Comparison of ENCODE assay signal across 18 cellular contexts in genomic region chr22:32693102-32693501, GRCh38.
DNase-seq lines count a peak whose midpoint lies in the region; FAIRE-seq and TF ChIP-seq lines count a peak whose summit lies in the region.
"Had no signal": no experiment of that assay in that cellular context is flagged by ENCODE, and none has a peak within 500 bp of the region (broad histone marks: within the 10 kb centered on the region; RNA-seq: fewer than 3 reads in every experiment).

No MANE protein-coding gene starts in this region.

- no peak overlapping the region for H3K18ac ChIP-seq in trophoblast cell (ENCODE audit: low read length)

- peaks cover 32% of the 10 kb centered on the region for H3K79me1 ChIP-seq in trophoblast cell (ENCODE audit: low read length)

- H3K27ac ChIP-seq in trophoblast cell (ENCODE audit: low read depth, low read length): peak overlapping the region; percentile 35
- H3K27ac ChIP-seq: SJCRH30 had no signal

- H2BK120ac ChIP-seq in trophoblast cell (ENCODE audit: insufficient read depth, low read length, poor library complexity): no peak overlapping the region

- no peak overlapping the region for H3K9ac ChIP-seq in trophoblast cell (ENCODE audit: low read length)

- H3K23ac ChIP-seq in trophoblast cell (ENCODE audit: low read length): no peak overlapping the region

- no peak overlapping the region for H4K8ac ChIP-seq in trophoblast cell (ENCODE audit: low read depth, low read length)

- H3K4me1 ChIP-seq in trophoblast cell (ENCODE audit: control insufficient read depth in 1 of 2, insufficient read depth in 2 of 2, low read length in 2 of 2): peaks cover 25 to 35% of the 10 kb centered on the region in 2 experiments
- H3K4me1 ChIP-seq: SJCRH30 had no signal

- no peak overlapping the region for H2AK5ac ChIP-seq in trophoblast cell (ENCODE audit: low read length)

- H4K12ac ChIP-seq in trophoblast cell (ENCODE audit: low read depth, low read length): no peak overlapping the region

- H3K36me3 ChIP-seq in bronchial epithelial cell (ENCODE audit: control insufficient read depth, insufficient read depth, low read length) (no peaks in the 10 kb centered on the region), trophoblast cell (ENCODE audit: control insufficient read depth in 1 of 2, insufficient read depth in 2 of 2, low read length in 2 of 2) (no peaks in the 10 kb centered on the region)
- H3K36me3 ChIP-seq: SJCRH30 had no signal

- no peak overlapping the region for H3K4me2 ChIP-seq in trophoblast cell (ENCODE audit: low read length)
- H3K4me2 ChIP-seq: GM23338 had no signal

- DNase-seq in Daoy (ENCODE audit: low read depth) (peak; percentile 42), M059J (ENCODE audit: low read depth) (peak; percentile 80), bronchial epithelial cell (ENCODE audit: low read depth) (peak; percentile 26), trophoblast cell (peak; percentile 89 to 90), NCI-H69 (lab: John Stamatoyannopoulos, UW) (no peak), dermis blood vessel endothelial cell (no peak), NCI-H524 treated with DMSO at 0.1 percent for 48 hours (lab: John Stamatoyannopoulos, UW) (no peak)
- DNase-seq: ACHN, AML-193, COR-L47, DMS53, MM.1S, NCI-H1092 treated with DMSO at 0.1 percent for 48 hours, NCI-H2081 treated with DMSO at 0.1 percent for 48 hours, NCI-H226, NCI-H526, SJCRH30 had no signal

- H3K14ac ChIP-seq in trophoblast cell (ENCODE audit: low read length): no peak overlapping the region

- H3K27me3 ChIP-seq in bronchial epithelial cell (ENCODE audit: control insufficient read depth, insufficient read depth, low read length): no peaks in the 10 kb centered on the region
- H3K27me3 ChIP-seq in trophoblast cell (ENCODE audit: insufficient read depth, low read length): no peaks in the 10 kb centered on the region
- H3K27me3 ChIP-seq: SJCRH30 had no signal

- H2AFZ ChIP-seq in trophoblast cell (ENCODE audit: insufficient read depth, low read length, poor library complexity): no peak overlapping the region
- H2AFZ ChIP-seq: GM23338 had no signal

- TF ChIP-seq CTCF in bronchial epithelial cell (IDR thresholded peaks at IDR 0.05; ENCODE audit: insufficient read depth, low read length, severe bottlenecking): no peak

- no peak overlapping the region for H2BK5ac ChIP-seq in trophoblast cell (ENCODE audit: low read depth, low read length, poor library complexity)

- H3K4ac ChIP-seq in trophoblast cell (ENCODE audit: low read depth, low read length): no peak overlapping the region

- H3K4me3 ChIP-seq in bronchial epithelial cell (ENCODE audit: low read depth, low read length) (no peak overlapping the region), trophoblast cell (ENCODE audit: low read depth, low read length) (no peak overlapping the region)
- H3K4me3 ChIP-seq: GM23338, SJCRH30 had no signal

- no CpG with 5 or more reads among the region's 8 CpGs for WGBS in trophoblast cell (ENCODE audit: extremely low coverage, insufficient coverage, insufficient read length)

- H4K91ac ChIP-seq in trophoblast cell (ENCODE audit: low read depth, low read length): no peak overlapping the region

- no peaks in the 10 kb centered on the region for H3K9me3 ChIP-seq in trophoblast cell (ENCODE audit: insufficient read depth, low read depth, low read length)
- H3K9me3 ChIP-seq: SJCRH30 had no signal

- H2BK12ac ChIP-seq in trophoblast cell (ENCODE audit: low read length): no peak overlapping the region

- no peaks in the 10 kb centered on the region for H3K79me2 ChIP-seq in trophoblast cell (ENCODE audit: control insufficient read depth, insufficient read depth, low read length, poor library complexity)

- FAIRE-seq in bronchial epithelial cell (lab: Jason Lieb, UNC): no peak

Comparison
In these comparisons a context has a peak if more than half of its experiments do, and no peak if none do; other contexts are left out.
1. DNase-seq: peak in Daoy (single experiment), M059J (single experiment), bronchial epithelial cell (single experiment) and trophoblast cell (2 of 2); none in NCI-H69 (single experiment), dermis blood vessel endothelial cell (single experiment) and NCI-H524 treated with DMSO at 0.1 percent for 48 hours (single experiment).